39 cellular contexts compared by ENCODE assay signal in the genomic region with DNA sequence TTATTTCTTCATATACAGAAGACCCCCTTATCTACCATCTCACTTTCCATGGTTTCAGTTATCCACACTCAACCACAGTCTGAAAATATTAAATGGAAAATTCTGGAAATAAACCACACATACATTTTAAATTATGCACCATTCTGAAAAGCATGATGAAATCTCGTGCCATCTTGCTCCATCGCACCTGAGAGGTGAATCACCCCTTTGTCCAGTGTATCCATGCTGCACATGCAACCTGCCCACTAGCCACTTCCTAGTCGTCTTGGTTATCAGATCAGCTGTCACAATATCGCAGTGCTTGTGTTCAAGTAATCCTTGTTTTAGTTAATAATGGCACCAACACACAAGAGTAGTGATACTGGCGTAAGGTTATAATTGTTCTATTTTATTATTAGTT.
"Had no signal": no experiment of that assay in that cellular context is flagged by ENCODE, and none has a peak within 500 bp of the region (broad histone marks: within the 10 kb centered on the region; RNA-seq: fewer than 3 reads in every experiment).

No MANE protein-coding gene starts in this region.

- H3K4me3 ChIP-seq: adrenal gland, body of pancreas, cardiac muscle cell, coronary artery, dorsolateral prefrontal cortex, esophagus muscularis mucosa, gastrocnemius medialis, heart right ventricle had no signal

- H3K4me3 Mint-ChIP-seq: activated CD4-positive, alpha-beta memory T cell treated with anti-CD3 and anti-CD28 coated beads for 36 hours; activated CD4-positive, alpha-beta T cell treated with anti-CD3 and anti-CD28 coated beads for 36 hours; activated CD4-positive, alpha-beta T cell treated with anti-CD3 and anti-CD28 coated beads, Interleukin-2, amount 10 ng/mL, durations not matched to agents 24 days and 14 days; activated CD8-positive, alpha-beta memory T cell treated with anti-CD3 and anti-CD28 coated beads, Interleukin-2, amount 10 ng/mL, durations not matched to agents 7 days and 5 days; activated CD8-positive, alpha-beta T cell treated with anti-CD3 and anti-CD28 coated beads, Interleukin-2, amount 10 ng/mL, durations not matched to agents 7 days and 5 days; activated naive CD4-positive, alpha-beta T cell treated with anti-CD3 and anti-CD28 coated beads for 36 hours; activated naive CD4-positive, alpha-beta T cell treated with anti-CD3 and anti-CD28 coated beads, Interleukin-2, amount 50 U/mL, for 24 hours; activated naive CD8-positive, alpha-beta T cell treated with anti-CD3 and anti-CD28 coated beads for 36 hours; activated naive CD8-positive, alpha-beta T cell treated with anti-CD3 and anti-CD28 coated beads, Interleukin-2, amount 50 U/mL, for 24 hours; activated T-helper 1 cell treated with anti-CD3 and anti-CD28 coated beads, Interleukin-12 subunit alpha, Interleukin-12 subunit beta, Interleukin-2, Interleukin-4 antibody, amounts not matched to agents 30 ng/mL and 10 ng/mL and 1 ng/mL, durations not matched to agents 14 hours and 24 hours and 36 hours; dendritic cell treated with granulocyte-macrophage colony-stimulating factor and Interleukin-4, amounts not matched to agents 40 ng/mL and 50 ng/mL, for 4 days; endodermal cell; T-helper 17 cell; T-helper 2 cell treated with Interferon-gamma antibody and Interleukin-4, amounts not matched to agents 5 μg/mL and 100 μg/mL, for 36 hours had no signal

- H3K4me1 Mint-ChIP-seq: endodermal cell, T-helper 17 cell had no signal

- H3K9me3 Mint-ChIP-seq: activated naive CD4-positive, alpha-beta T cell treated with anti-CD3 and anti-CD28 coated beads, Interleukin-2, amount 50 U/mL, for 24 hours; dendritic cell treated with granulocyte-macrophage colony-stimulating factor and Interleukin-4, amounts not matched to agents 40 ng/mL and 50 ng/mL, for 4 days; endodermal cell had no signal

- H3K36me3 ChIP-seq: adrenal gland, cardiac muscle cell, esophagus muscularis mucosa, gastrocnemius medialis, heart right ventricle, WERI-Rb-1 had no signal

- DNase-seq: activated CD4-positive, alpha-beta memory T cell treated with anti-CD3 and anti-CD28 coated beads for 36 hours; activated CD4-positive, alpha-beta T cell treated with anti-CD3 and anti-CD28 coated beads for 36 hours; activated CD4-positive, alpha-beta T cell treated with anti-CD3 and anti-CD28 coated beads, Interleukin-2, amount 10 ng/mL, durations not matched to agents 24 days and 14 days; activated CD4-positive, CD25-positive, alpha-beta regulatory T cell; activated CD4-positive, CD25-positive, alpha-beta regulatory T cell treated with anti-CD3 and anti-CD28 coated beads, Interleukin-2, amount 50 U/mL, for 72 hours; activated CD8-positive, alpha-beta memory T cell treated with anti-CD3 and anti-CD28 coated beads, Interleukin-2, amount 10 ng/mL, durations not matched to agents 7 days and 5 days; activated CD8-positive, alpha-beta memory T cell treated with anti-CD3 and anti-CD28 coated beads, Interleukin-2, amount 50 U/mL, for 4 hours; activated CD8-positive, alpha-beta T cell treated with anti-CD3 and anti-CD28 coated beads, Interleukin-2, amount 10 ng/mL, durations not matched to agents 7 days and 5 days; activated effector memory CD4-positive, alpha-beta T cell treated with anti-CD3 and anti-CD28 coated beads, Interleukin-2, amount 50 U/mL, for 16 hours; activated naive CD4-positive, alpha-beta T cell treated with anti-CD3 and anti-CD28 coated beads for 36 hours; activated naive CD8-positive, alpha-beta T cell treated with anti-CD3 and anti-CD28 coated beads for 36 hours; activated naive CD8-positive, alpha-beta T cell treated with anti-CD3 and anti-CD28 coated beads, Interleukin-2, amount 50 U/mL, for 24 hours; activated T-cell treated with anti-CD3 and anti-CD28 coated beads, Interleukin-2, amount 50 U/mL, for 1 hour; activated T-cell treated with anti-CD3 and anti-CD28 coated beads, Interleukin-2, amount 50 U/mL, for 48 hours; adrenal gland; amygdala; aorta; body of pancreas; central memory CD4-positive, alpha-beta T cell; cerebellar nuclear complex; dorsolateral prefrontal cortex; effector memory CD4-positive, alpha-beta T cell; endodermal cell; erythroblast; foreskin keratinocyte; gastrocnemius medialis; heart right ventricle; T-helper 1 cell; T-helper 17 cell; T1000; WERI-Rb-1 had no signal

- H3K36me3 Mint-ChIP-seq: activated CD8-positive, alpha-beta memory T cell treated with anti-CD3 and anti-CD28 coated beads, Interleukin-2, amount 10 ng/mL, durations not matched to agents 7 days and 5 days had no signal

- H3K4me1 ChIP-seq: adrenal gland, body of pancreas, esophagus muscularis mucosa, foreskin keratinocyte, gastrocnemius medialis, heart right ventricle had no signal

- H3K27ac Mint-ChIP-seq: activated CD4-positive, alpha-beta memory T cell treated with anti-CD3 and anti-CD28 coated beads for 36 hours; activated CD4-positive, alpha-beta T cell treated with anti-CD3 and anti-CD28 coated beads for 36 hours; activated CD4-positive, alpha-beta T cell treated with anti-CD3 and anti-CD28 coated beads, Interleukin-2, amount 10 ng/mL, durations not matched to agents 24 days and 14 days; activated CD8-positive, alpha-beta memory T cell treated with anti-CD3 and anti-CD28 coated beads, Interleukin-2, amount 10 ng/mL, durations not matched to agents 7 days and 5 days; activated CD8-positive, alpha-beta T cell treated with anti-CD3 and anti-CD28 coated beads, Interleukin-2, amount 10 ng/mL, durations not matched to agents 7 days and 5 days; activated naive CD4-positive, alpha-beta T cell treated with anti-CD3 and anti-CD28 coated beads for 36 hours; activated naive CD4-positive, alpha-beta T cell treated with anti-CD3 and anti-CD28 coated beads, Interleukin-2, amount 50 U/mL, for 24 hours; activated naive CD8-positive, alpha-beta T cell treated with anti-CD3 and anti-CD28 coated beads for 36 hours; activated naive CD8-positive, alpha-beta T cell treated with anti-CD3 and anti-CD28 coated beads, Interleukin-2, amount 50 U/mL, for 24 hours; activated T-helper 1 cell treated with anti-CD3 and anti-CD28 coated beads, Interleukin-12 subunit alpha, Interleukin-12 subunit beta, Interleukin-2, Interleukin-4 antibody, amounts not matched to agents 30 ng/mL and 10 ng/mL and 1 ng/mL, durations not matched to agents 14 hours and 24 hours and 36 hours; activated T-helper 2 cell treated with anti-CD3 and anti-CD28 coated beads, Interferon-gamma antibody, Interleukin-2, Interleukin-4, amounts not matched to agents 10 μg/mL and 5 μg/mL and 100 μg/mL, durations not matched to agents 14 hours and 24 hours and 36 hours; dendritic cell treated with granulocyte-macrophage colony-stimulating factor and Interleukin-4, amounts not matched to agents 40 ng/mL and 50 ng/mL, for 4 days; endodermal cell; T-helper 17 cell; T-helper 2 cell treated with Interferon-gamma antibody and Interleukin-4, amounts not matched to agents 5 μg/mL and 100 μg/mL, for 36 hours had no signal

- H3K27me3 Mint-ChIP-seq: activated CD4-positive, alpha-beta memory T cell treated with anti-CD3 and anti-CD28 coated beads for 36 hours; activated CD4-positive, alpha-beta T cell treated with anti-CD3 and anti-CD28 coated beads for 36 hours; activated CD4-positive, alpha-beta T cell treated with anti-CD3 and anti-CD28 coated beads, Interleukin-2, amount 10 ng/mL, durations not matched to agents 24 days and 14 days; activated CD8-positive, alpha-beta memory T cell treated with anti-CD3 and anti-CD28 coated beads, Interleukin-2, amount 10 ng/mL, durations not matched to agents 7 days and 5 days; activated naive CD4-positive, alpha-beta T cell treated with anti-CD3 and anti-CD28 coated beads, Interleukin-2, amount 50 U/mL, for 24 hours; activated naive CD8-positive, alpha-beta T cell treated with anti-CD3 and anti-CD28 coated beads for 36 hours; activated naive CD8-positive, alpha-beta T cell treated with anti-CD3 and anti-CD28 coated beads, Interleukin-2, amount 50 U/mL, for 24 hours; dendritic cell treated with granulocyte-macrophage colony-stimulating factor and Interleukin-4, amounts not matched to agents 40 ng/mL and 50 ng/mL, for 4 days; T-helper 17 cell had no signal

- H3K27me3 ChIP-seq: adrenal gland, body of pancreas, cardiac muscle cell, dorsolateral prefrontal cortex, esophagus muscularis mucosa, foreskin keratinocyte, gastrocnemius medialis, heart right ventricle had no signal

- H3K9me3 ChIP-seq: adrenal gland, body of pancreas, esophagus muscularis mucosa, gastrocnemius medialis had no signal

- H3K27ac ChIP-seq: adrenal gland, body of pancreas, cardiac muscle cell, coronary artery, dorsolateral prefrontal cortex, esophagus muscularis mucosa, foreskin keratinocyte, gastrocnemius medialis, heart right ventricle, WERI-Rb-1 had no signal

- ATAC-seq: activated CD4-positive, alpha-beta T cell treated with anti-CD3 and anti-CD28 coated beads for 36 hours; activated CD8-positive, alpha-beta memory T cell treated with anti-CD3 and anti-CD28 coated beads, Interleukin-2, amount 10 ng/mL, durations not matched to agents 7 days and 5 days; activated CD8-positive, alpha-beta T cell treated with anti-CD3 and anti-CD28 coated beads, Interleukin-2, amount 10 ng/mL, durations not matched to agents 7 days and 5 days; activated naive CD8-positive, alpha-beta T cell treated with anti-CD3 and anti-CD28 coated beads, Interleukin-2, amount 50 U/mL, for 24 hours; body of pancreas; foreskin keratinocyte; gastrocnemius medialis; heart right ventricle; T-helper 17 cell had no signal
